22 cellular contexts compared by ENCODE assay signal in the genomic region with DNA sequence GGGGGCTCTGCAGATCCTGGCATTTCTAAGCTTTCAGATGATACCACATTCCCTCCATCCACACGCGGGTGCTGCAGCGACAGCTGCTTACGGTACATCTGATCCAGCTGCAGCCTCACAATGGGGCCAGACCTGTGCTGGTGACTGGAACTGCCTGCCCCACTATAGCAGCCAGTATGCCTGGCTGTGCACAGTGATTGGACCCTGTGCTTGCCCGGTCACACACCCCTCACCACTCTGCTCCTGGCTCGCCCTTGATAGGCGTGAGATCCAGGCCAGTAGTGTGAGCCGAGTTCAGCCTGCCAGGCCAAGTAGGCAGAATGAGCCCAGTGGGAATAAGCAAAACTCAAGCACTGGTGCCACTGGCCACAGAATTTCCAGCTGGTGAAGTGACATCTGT.
"Had no signal": no experiment of that assay in that cellular context is flagged by ENCODE, and none has a peak within 500 bp of the region (broad histone marks: within the 10 kb centered on the region; RNA-seq: fewer than 3 reads in every experiment).

No MANE protein-coding gene starts in this region.

- H2AFZ ChIP-seq: parathyroid adenoma had no signal

- H3K36me3 Mint-ChIP-seq: stimulated activated memory B cell treated with anti-CD40 and anti-IgM and Interleukin-4, amounts not matched to agents 10 μg/mL and 1 μg/mL and 100 μg/mL, for 72 hours had no signal

- ATAC-seq: gastroesophageal sphincter; left ventricle myocardium superior; naive thymus-derived CD4-positive, alpha-beta T cell; stimulated activated memory B cell treated with anti-CD40 and anti-IgM and Interleukin-4, amounts not matched to agents 10 μg/mL and 1 μg/mL and 100 μg/mL, for 72 hours had no signal

- H3K9me3 Mint-ChIP-seq: naive thymus-derived CD4-positive, alpha-beta T cell; nephron progenitor cell; stimulated activated memory B cell treated with anti-CD40 and anti-IgM and Interleukin-4, amounts not matched to agents 10 μg/mL and 1 μg/mL and 100 μg/mL, for 72 hours; stimulated activated naive CD8-positive, alpha-beta T cell treated with anti-CD3 and anti-CD28 coated beads, Interleukin-15, Interleukin-2, amounts not matched to agents 100 ng/mL and 50 ng/mL, for 24 hours had no signal

- H3K4me3 ChIP-seq: dorsolateral prefrontal cortex, esophagus squamous epithelium, gastroesophageal sphincter, prostate gland, right lobe of liver, spleen, tibial artery had no signal

- H3K9ac ChIP-seq: parathyroid adenoma had no signal

- H3K27me3 Mint-ChIP-seq: naive thymus-derived CD4-positive, alpha-beta T cell; stimulated activated memory B cell treated with anti-CD40 and anti-IgM and Interleukin-4, amounts not matched to agents 10 μg/mL and 1 μg/mL and 100 μg/mL, for 72 hours; stimulated activated naive CD8-positive, alpha-beta T cell treated with anti-CD3 and anti-CD28 coated beads, Interleukin-15, Interleukin-2, amounts not matched to agents 100 ng/mL and 50 ng/mL, for 24 hours had no signal

- H3K27ac ChIP-seq: dorsolateral prefrontal cortex, esophagus squamous epithelium, gastroesophageal sphincter, parathyroid adenoma, prostate gland, right lobe of liver, spleen, tibial artery had no signal

- H3K4me1 ChIP-seq: prostate gland had no signal

- H3K27me3 ChIP-seq: dorsolateral prefrontal cortex, esophagus squamous epithelium, gastroesophageal sphincter, right lobe of liver, spleen, tibial artery had no signal

- H3K9me3 ChIP-seq: esophagus squamous epithelium, gastroesophageal sphincter, prostate gland, right lobe of liver, spleen, tibial artery had no signal

- H3K36me3 ChIP-seq: esophagus squamous epithelium, gastroesophageal sphincter, prostate gland, right lobe of liver, spleen, tibial artery had no signal

- H3K27ac Mint-ChIP-seq: stimulated activated memory B cell treated with anti-CD40 and anti-IgM and Interleukin-4, amounts not matched to agents 10 μg/mL and 1 μg/mL and 100 μg/mL, for 72 hours; stimulated activated naive CD8-positive, alpha-beta T cell treated with anti-CD3 and anti-CD28 coated beads, Interleukin-15, Interleukin-2, amounts not matched to agents 100 ng/mL and 50 ng/mL, for 24 hours had no signal

- H3K4me3 Mint-ChIP-seq: naive thymus-derived CD4-positive, alpha-beta T cell; nephron progenitor cell; stimulated activated memory B cell treated with anti-CD40 and anti-IgM and Interleukin-4, amounts not matched to agents 10 μg/mL and 1 μg/mL and 100 μg/mL, for 72 hours; stimulated activated naive CD8-positive, alpha-beta T cell treated with anti-CD3 and anti-CD28 coated beads, Interleukin-15, Interleukin-2, amounts not matched to agents 100 ng/mL and 50 ng/mL, for 24 hours had no signal

- DNase-seq: cortex of kidney; dorsolateral prefrontal cortex; effector CD8-positive, alpha-beta T cell; esophagus squamous epithelium; foreskin fibroblast; glutamatergic neuron; islet precursor cell; left ventricle myocardium superior; mesendoderm; naive thymus-derived CD4-positive, alpha-beta T cell; nephron progenitor cell; right lobe of liver; spleen; stimulated activated CD4-positive, alpha-beta T cell treated with anti-CD3 and anti-CD28 coated beads, Interleukin-15, amount 100 ng/mL, for 24 hours; stimulated activated CD4-positive, alpha-beta T cell treated with anti-CD3 and anti-CD28 coated beads, Interleukin-1b, Interleukin-23, amount 100 ng/mL, for 48 hours; stimulated activated CD4-positive, alpha-beta T cell treated with anti-CD3 and anti-CD28 coated beads, Interleukin-4, amount 100 ng/mL, for 24 hours; tibial artery had no signal
